Comparison of ENCODE assay signal across 1 cellular context in the genomic region with DNA sequence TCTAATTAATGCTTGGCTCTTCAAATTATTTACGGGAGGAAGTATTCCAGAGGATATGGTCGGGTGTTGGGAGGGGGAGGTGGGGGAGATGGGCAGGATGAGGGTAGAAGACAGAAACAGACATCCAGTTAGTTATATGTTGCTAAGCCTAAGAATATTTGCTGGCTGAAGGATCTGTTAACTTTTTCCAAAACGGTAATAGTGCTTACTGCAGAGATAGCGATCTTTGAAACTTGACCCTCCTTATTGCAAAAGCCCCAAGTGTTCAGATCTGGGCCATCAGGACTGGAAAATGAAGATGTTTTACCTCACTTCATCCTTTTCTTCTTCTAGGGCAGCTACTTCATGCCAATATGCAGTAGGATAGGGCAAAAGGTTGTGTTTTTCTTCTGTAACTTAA.
TF ChIP-seq lines count a peak whose summit lies in the region.

No MANE protein-coding gene starts in this region.

TF ChIP-seq in GM23338, 12 proteins besides CTCF, POLR2A, EP300 and RAD21 (continued from another document):
- TF ChIP-seq, protein P1, sequence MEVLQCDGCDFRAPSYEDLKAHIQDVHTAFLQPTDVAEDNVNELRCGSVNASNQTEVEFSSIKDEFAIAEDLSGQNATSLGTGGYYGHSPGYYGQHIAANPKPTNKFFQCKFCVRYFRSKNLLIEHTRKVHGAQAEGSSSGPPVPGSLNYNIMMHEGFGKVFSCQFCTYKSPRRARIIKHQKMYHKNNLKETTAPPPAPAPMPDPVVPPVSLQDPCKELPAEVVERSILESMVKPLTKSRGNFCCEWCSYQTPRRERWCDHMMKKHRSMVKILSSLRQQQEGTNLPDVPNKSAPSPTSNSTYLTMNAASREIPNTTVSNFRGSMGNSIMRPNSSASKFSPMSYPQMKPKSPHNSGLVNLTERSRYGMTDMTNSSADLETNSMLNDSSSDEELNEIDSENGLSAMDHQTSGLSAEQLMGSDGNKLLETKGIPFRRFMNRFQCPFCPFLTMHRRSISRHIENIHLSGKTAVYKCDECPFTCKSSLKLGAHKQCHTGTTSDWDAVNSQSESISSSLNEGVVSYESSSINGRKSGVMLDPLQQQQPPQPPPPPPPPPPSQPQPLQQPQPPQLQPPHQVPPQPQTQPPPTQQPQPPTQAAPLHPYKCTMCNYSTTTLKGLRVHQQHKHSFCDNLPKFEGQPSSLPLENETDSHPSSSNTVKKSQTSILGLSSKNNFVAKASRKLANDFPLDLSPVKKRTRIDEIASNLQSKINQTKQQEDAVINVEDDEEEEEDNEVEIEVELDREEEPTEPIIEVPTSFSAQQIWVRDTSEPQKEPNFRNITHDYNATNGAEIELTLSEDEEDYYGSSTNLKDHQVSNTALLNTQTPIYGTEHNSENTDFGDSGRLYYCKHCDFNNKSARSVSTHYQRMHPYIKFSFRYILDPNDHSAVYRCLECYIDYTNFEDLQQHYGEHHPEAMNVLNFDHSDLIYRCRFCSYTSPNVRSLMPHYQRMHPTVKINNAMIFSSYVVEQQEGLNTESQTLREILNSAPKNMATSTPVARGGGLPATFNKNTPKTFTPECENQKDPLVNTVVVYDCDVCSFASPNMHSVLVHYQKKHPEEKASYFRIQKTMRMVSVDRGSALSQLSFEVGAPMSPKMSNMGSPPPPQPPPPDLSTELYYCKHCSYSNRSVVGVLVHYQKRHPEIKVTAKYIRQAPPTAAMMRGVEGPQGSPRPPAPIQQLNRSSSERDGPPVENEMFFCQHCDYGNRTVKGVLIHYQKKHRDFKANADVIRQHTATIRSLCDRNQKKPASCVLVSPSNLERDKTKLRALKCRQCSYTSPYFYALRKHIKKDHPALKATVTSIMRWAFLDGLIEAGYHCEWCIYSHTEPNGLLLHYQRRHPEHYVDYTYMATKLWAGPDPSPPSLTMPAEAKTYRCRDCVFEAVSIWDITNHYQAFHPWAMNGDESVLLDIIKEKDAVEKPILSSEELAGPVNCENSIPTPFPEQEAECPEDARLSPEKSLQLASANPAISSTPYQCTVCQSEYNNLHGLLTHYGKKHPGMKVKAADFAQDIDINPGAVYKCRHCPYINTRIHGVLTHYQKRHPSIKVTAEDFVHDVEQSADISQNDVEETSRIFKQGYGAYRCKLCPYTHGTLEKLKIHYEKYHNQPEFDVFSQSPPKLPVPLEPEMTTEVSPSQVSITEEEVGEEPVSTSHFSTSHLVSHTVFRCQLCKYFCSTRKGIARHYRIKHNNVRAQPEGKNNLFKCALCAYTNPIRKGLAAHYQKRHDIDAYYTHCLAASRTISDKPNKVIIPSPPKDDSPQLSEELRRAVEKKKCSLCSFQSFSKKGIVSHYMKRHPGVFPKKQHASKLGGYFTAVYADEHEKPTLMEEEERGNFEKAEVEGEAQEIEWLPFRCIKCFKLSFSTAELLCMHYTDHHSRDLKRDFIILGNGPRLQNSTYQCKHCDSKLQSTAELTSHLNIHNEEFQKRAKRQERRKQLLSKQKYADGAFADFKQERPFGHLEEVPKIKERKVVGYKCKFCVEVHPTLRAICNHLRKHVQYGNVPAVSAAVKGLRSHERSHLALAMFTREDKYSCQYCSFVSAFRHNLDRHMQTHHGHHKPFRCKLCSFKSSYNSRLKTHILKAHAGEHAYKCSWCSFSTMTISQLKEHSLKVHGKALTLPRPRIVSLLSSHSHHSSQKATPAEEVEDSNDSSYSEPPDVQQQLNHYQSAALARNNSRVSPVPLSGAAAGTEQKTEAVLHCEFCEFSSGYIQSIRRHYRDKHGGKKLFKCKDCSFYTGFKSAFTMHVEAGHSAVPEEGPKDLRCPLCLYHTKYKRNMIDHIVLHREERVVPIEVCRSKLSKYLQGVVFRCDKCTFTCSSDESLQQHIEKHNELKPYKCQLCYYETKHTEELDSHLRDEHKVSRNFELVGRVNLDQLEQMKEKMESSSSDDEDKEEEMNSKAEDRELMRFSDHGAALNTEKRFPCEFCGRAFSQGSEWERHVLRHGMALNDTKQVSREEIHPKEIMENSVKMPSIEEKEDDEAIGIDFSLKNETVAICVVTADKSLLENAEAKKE (CRISPR knock-in tag; IDR thresholded peaks at IDR 0.05): no peak
- TF ChIP-seq EZH2 (IDR thresholded peaks at IDR 0.05; ENCODE audit: low read depth, unreplicated experiment) (no peak), REST (IDR thresholded peaks at IDR 0.05; ENCODE audit: unreplicated experiment) (no peak), NANOG (IDR thresholded peaks at IDR 0.05; ENCODE audit: borderline replicate concordance) (no peak), STAT1 (IDR thresholded peaks at IDR 0.05; ENCODE audit: unreplicated experiment) (no peak)
